ENCODE assay signal across 8 cellular contexts in genomic region chr5:58582411-58583393, GRCh38. TPM values are rescaled to one million over a fixed set of nuclear protein-coding genes. Genes with fewer than 3 reads are reported as not detected.
DNase-seq lines count a peak whose midpoint lies in the region; ATAC-seq and TF ChIP-seq lines count a peak whose summit lies in the region.

A gene with protein sequence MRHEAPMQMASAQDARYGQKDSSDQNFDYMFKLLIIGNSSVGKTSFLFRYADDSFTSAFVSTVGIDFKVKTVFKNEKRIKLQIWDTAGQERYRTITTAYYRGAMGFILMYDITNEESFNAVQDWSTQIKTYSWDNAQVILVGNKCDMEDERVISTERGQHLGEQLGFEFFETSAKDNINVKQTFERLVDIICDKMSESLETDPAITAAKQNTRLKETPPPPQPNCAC (plus strand): TSS chr5:58583075. CDS start chr5:58583209, 134 bp downstream.

- WGBS in heart right ventricle, 2 donors, result 1% methylated on average over 62 of the region's 62 CpGs
- under 1% methylated on average over 62 of the region's 62 CpGs for WGBS in urinary bladder

- H3K9me3 Mint-ChIP-seq in osteocyte (ENCODE audit: unreplicated experiment), result no peaks in the 10 kb centered on the region

- ATAC-seq in heart right ventricle, result peak; percentile 100

- no peak within 1 kb of the TSS; the same call in 1 of the 2 replicates for H3K9ac ChIP-seq in KMS-11

- H3K27ac ChIP-seq in KMS-11, result no peak within 1 kb of the TSS
- peak within 1 kb of the TSS in 1 of 10 donors; percentile 13 for H3K27ac ChIP-seq in heart right ventricle
- H3K27ac ChIP-seq in urinary bladder (ENCODE audit: low read depth), result no peak within 1 kb of the TSS

- peak within 1 kb of the TSS; percentile 84 for H3K4me2 ChIP-seq in KMS-11

- H3K36me3 Mint-ChIP-seq in osteocyte (ENCODE audit: unreplicated experiment), result no peaks in the 10 kb centered on the region

- no peaks in the 10 kb centered on the region for H3K36me3 ChIP-seq in KMS-11 (ENCODE audit: insufficient read depth)
- no peaks in the 10 kb centered on the region for H3K36me3 ChIP-seq in heart right ventricle
- H3K36me3 ChIP-seq in urinary bladder (ENCODE audit: insufficient read depth), result no peaks in the 10 kb centered on the region

- peak within 1 kb of the TSS; percentile 88 for H3K4me3 Mint-ChIP-seq in osteocyte (ENCODE audit: unreplicated experiment)

- peak within 1 kb of the TSS; percentile 95 for H2AFZ ChIP-seq in KMS-11 (ENCODE audit: low read depth)

- peak; percentile 30 for DNase-seq in GF-D8 (lab: John Stamatoyannopoulos, UW)
- peak; percentile 48 for DNase-seq in GOT3 (lab: John Stamatoyannopoulos, UW)
- peak; percentile 56 to 97 (median 91) for DNase-seq in anterior cingulate cortex (lab: John Stamatoyannopoulos, UW)
- DNase-seq in heart right ventricle, result peak; percentile 85 to 90
- peak; percentile 96 for DNase-seq in osteocyte (ENCODE audit: extremely low spot score, unreplicated experiment)

- no peaks in the 10 kb centered on the region for H3K79me2 ChIP-seq in KMS-11 (ENCODE audit: insufficient read depth, low read depth)

- no peaks in the 10 kb centered on the region for H4K20me1 ChIP-seq in KMS-11 (ENCODE audit: insufficient read depth)

- no peaks in the 10 kb centered on the region for H3K9me3 ChIP-seq in heart right ventricle

- TF ChIP-seq CTCF in KMS-11 (conservative IDR thresholded peaks at IDR 0.05; ENCODE audit: low read depth, low read length) (no peak), heart right ventricle (IDR thresholded peaks at IDR 0.05) (peak in 2 of 9 donors; percentile 9 to 15), osteocyte (IDR thresholded peaks at IDR 0.05) (no peak)

- intact Hi-C loops in heart right ventricle (cut with DNase I), result no loop called here

- H3K27ac Mint-ChIP-seq in osteocyte (ENCODE audit: unreplicated experiment), result no peak within 1 kb of the TSS

- H3K4me1 ChIP-seq in KMS-11 (ENCODE audit: low read depth, poor library complexity, severe bottlenecking) (peaks cover 3% of the 10 kb centered on the region), heart right ventricle (peaks cover 0 to 18% (median 12%) of the 10 kb centered on the region in 9 donors), urinary bladder (ENCODE audit: insufficient read depth) (no peaks in the 10 kb centered on the region)

- no peak within 1 kb of the TSS for H3K4me3 ChIP-seq in KMS-11 (IDR thresholded peaks at IDR 0.05; ENCODE audit: insufficient read depth, low read depth, low read length)
- peak within 1 kb of the TSS; percentile 30 to 65 (median 60) for H3K4me3 ChIP-seq in heart right ventricle
- peak within 1 kb of the TSS; percentile 32 for H3K4me3 ChIP-seq in urinary bladder (ENCODE audit: low read depth, low read length)

- H3K27me3 ChIP-seq in KMS-11 (ENCODE audit: insufficient read depth, low read depth) (no peaks in the 10 kb centered on the region), heart right ventricle (peaks cover 0 to 77% (median 38%) of the 10 kb centered on the region in 7 donors)

- H3K4me1 Mint-ChIP-seq in osteocyte (ENCODE audit: unreplicated experiment), result peaks cover 16% of the 10 kb centered on the region

- peaks cover 34% of the 10 kb centered on the region for H3K27me3 Mint-ChIP-seq in osteocyte (ENCODE audit: unreplicated experiment)

TF ChIP-seq in PFSK-1, 5 proteins besides CTCF, POLR2A, EP300 and RAD21:
- TF ChIP-seq POLR2AphosphoS5 (IDR thresholded peaks at IDR 0.05; ENCODE audit: low read depth, low read length), result no peak; the same call in 1 of the 2 replicates
- peak; percentile 16; the same call in 1 of the 2 replicates for TF ChIP-seq TAF1 (IDR thresholded peaks at IDR 0.05; ENCODE audit: borderline replicate concordance, insufficient read depth, low read length)
- peak; percentile 32; the same call in 1 of the 2 replicates for TF ChIP-seq SIN3A (IDR thresholded peaks at IDR 0.05; ENCODE audit: borderline replicate concordance, insufficient read depth, low read length)
- TF ChIP-seq FOXP2 (optimal IDR thresholded peaks at IDR 0.05; ENCODE audit: borderline replicate concordance, extremely low read depth, extremely low read length, insufficient read depth), result peak; percentile 59
- peak; percentile 95 to 96 for TF ChIP-seq REST (IDR thresholded peaks at IDR 0.05; ENCODE audit: insufficient read depth in 1 of 2, low read depth in 2 of 2, low read length in 2 of 2)
TF ChIP-seq in PFSK-1: peak in this region for 4.

RNA-seq across cellular contexts. Expression of the gene that starts here (rescaled TPM):
- 8.9 TPM for polyA plus RNA-seq in PFSK-1 (2012; ENCODE audit: insufficient read length, low read depth)
- 1 to 10 TPM in 1 of 10 donors, under 1 TPM in 9; 0.08 to 4.9 (median 0.37) TPM for total RNA-seq in heart right ventricle
- polyA plus RNA-seq in heart right ventricle, result 1 to 10 TPM in 1 of 2 donors, under 1 TPM in 1; 0.22 to 1.4 TPM
- not detected in 2 replicates for total RNA-seq in osteocyte
- total RNA-seq in urinary bladder, result 2.0 TPM
- 3.9 TPM for polyA plus RNA-seq in urinary bladder

Comparison
In these comparisons a context has a peak if more than half of its experiments do, and no peak if none do; other contexts are left out.
1. Peak in DNase-seq in osteocyte; RNA of the gene not detected or under 1 TPM.
2. DNase-seq: peak in every context shown above with its lines; median percentile 96 in osteocyte; 91 in anterior cingulate cortex; 88 in heart right ventricle; 48 in GOT3; 30 in GF-D8.